ENCODE assay signal across 2 cellular contexts in the genomic region with DNA sequence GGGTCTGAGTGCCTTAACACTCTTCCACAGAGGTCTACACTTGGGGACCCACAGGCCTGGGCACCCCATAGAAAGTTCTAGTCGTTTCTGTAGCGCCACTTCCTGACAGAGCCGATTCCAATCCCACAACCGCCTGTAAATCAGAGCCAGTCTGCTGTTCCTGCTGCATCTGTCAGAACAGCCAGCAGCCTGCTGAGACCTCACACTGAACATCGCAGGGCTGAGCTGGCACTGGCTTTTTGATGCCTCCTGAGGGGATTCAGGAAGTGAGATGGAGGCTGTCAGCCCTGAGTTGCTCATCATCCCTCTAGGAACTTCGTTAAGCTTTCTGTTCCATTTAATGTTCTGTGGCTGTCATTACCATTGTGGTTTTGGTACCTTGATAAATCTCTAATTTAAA.
TF ChIP-seq lines count a peak whose summit lies in the region.

No MANE protein-coding gene starts in this region.

TF ChIP-seq in K562, 482 proteins besides CTCF, POLR2A, EP300 and RAD21:
- TF ChIP-seq, protein P1, sequence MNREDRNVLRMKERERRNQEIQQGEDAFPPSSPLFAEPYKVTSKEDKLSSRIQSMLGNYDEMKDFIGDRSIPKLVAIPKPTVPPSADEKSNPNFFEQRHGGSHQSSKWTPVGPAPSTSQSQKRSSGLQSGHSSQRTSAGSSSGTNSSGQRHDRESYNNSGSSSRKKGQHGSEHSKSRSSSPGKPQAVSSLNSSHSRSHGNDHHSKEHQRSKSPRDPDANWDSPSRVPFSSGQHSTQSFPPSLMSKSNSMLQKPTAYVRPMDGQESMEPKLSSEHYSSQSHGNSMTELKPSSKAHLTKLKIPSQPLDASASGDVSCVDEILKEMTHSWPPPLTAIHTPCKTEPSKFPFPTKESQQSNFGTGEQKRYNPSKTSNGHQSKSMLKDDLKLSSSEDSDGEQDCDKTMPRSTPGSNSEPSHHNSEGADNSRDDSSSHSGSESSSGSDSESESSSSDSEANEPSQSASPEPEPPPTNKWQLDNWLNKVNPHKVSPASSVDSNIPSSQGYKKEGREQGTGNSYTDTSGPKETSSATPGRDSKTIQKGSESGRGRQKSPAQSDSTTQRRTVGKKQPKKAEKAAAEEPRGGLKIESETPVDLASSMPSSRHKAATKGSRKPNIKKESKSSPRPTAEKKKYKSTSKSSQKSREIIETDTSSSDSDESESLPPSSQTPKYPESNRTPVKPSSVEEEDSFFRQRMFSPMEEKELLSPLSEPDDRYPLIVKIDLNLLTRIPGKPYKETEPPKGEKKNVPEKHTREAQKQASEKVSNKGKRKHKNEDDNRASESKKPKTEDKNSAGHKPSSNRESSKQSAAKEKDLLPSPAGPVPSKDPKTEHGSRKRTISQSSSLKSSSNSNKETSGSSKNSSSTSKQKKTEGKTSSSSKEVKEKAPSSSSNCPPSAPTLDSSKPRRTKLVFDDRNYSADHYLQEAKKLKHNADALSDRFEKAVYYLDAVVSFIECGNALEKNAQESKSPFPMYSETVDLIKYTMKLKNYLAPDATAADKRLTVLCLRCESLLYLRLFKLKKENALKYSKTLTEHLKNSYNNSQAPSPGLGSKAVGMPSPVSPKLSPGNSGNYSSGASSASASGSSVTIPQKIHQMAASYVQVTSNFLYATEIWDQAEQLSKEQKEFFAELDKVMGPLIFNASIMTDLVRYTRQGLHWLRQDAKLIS (CRISPR knock-in tag; IDR thresholded peaks at IDR 0.05): no peak
- TF ChIP-seq TEAD1 (CRISPR knock-in tag; IDR thresholded peaks at IDR 0.05): no peak
- no peak for TF ChIP-seq KLF10 (CRISPR knock-in tag; IDR thresholded peaks at IDR 0.05)
- TF ChIP-seq, protein P2, sequence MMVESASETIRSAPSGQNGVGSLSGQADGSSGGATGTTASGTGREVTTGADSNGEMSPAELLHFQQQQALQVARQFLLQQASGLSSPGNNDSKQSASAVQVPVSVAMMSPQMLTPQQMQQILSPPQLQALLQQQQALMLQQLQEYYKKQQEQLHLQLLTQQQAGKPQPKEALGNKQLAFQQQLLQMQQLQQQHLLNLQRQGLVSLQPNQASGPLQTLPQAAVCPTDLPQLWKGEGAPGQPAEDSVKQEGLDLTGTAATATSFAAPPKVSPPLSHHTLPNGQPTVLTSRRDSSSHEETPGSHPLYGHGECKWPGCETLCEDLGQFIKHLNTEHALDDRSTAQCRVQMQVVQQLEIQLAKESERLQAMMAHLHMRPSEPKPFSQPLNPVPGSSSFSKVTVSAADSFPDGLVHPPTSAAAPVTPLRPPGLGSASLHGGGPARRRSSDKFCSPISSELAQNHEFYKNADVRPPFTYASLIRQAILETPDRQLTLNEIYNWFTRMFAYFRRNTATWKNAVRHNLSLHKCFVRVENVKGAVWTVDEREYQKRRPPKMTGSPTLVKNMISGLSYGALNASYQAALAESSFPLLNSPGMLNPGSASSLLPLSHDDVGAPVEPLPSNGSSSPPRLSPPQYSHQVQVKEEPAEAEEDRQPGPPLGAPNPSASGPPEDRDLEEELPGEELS (CRISPR knock-in tag; IDR thresholded peaks at IDR 0.05; ENCODE audit: borderline replicate concordance): no peak
- TF ChIP-seq, protein P3, sequence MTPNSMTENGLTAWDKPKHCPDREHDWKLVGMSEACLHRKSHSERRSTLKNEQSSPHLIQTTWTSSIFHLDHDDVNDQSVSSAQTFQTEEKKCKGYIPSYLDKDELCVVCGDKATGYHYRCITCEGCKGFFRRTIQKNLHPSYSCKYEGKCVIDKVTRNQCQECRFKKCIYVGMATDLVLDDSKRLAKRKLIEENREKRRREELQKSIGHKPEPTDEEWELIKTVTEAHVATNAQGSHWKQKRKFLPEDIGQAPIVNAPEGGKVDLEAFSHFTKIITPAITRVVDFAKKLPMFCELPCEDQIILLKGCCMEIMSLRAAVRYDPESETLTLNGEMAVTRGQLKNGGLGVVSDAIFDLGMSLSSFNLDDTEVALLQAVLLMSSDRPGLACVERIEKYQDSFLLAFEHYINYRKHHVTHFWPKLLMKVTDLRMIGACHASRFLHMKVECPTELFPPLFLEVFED (CRISPR knock-in tag; conservative IDR thresholded peaks at IDR 0.05): no peak
- no peak for TF ChIP-seq POLR2B (IDR thresholded peaks at IDR 0.05; ENCODE audit: low read depth, partially characterized antibody)
- no peak for TF ChIP-seq NCOA1 (IDR thresholded peaks at IDR 0.05; ENCODE audit: low read depth)
- no peak for TF ChIP-seq GATAD2B (IDR thresholded peaks at IDR 0.05; ENCODE audit: borderline replicate concordance)

TF ChIP-seq in neural cell, 6 proteins besides CTCF, POLR2A, EP300 and RAD21 (continued from another document):
- TF ChIP-seq, protein P4, sequence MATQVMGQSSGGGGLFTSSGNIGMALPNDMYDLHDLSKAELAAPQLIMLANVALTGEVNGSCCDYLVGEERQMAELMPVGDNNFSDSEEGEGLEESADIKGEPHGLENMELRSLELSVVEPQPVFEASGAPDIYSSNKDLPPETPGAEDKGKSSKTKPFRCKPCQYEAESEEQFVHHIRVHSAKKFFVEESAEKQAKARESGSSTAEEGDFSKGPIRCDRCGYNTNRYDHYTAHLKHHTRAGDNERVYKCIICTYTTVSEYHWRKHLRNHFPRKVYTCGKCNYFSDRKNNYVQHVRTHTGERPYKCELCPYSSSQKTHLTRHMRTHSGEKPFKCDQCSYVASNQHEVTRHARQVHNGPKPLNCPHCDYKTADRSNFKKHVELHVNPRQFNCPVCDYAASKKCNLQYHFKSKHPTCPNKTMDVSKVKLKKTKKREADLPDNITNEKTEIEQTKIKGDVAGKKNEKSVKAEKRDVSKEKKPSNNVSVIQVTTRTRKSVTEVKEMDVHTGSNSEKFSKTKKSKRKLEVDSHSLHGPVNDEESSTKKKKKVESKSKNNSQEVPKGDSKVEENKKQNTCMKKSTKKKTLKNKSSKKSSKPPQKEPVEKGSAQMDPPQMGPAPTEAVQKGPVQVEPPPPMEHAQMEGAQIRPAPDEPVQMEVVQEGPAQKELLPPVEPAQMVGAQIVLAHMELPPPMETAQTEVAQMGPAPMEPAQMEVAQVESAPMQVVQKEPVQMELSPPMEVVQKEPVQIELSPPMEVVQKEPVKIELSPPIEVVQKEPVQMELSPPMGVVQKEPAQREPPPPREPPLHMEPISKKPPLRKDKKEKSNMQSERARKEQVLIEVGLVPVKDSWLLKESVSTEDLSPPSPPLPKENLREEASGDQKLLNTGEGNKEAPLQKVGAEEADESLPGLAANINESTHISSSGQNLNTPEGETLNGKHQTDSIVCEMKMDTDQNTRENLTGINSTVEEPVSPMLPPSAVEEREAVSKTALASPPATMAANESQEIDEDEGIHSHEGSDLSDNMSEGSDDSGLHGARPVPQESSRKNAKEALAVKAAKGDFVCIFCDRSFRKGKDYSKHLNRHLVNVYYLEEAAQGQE (IDR thresholded peaks at IDR 0.05; ENCODE audit: borderline replicate concordance): peak; percentile 49
